2 cellular contexts compared by ENCODE assay signal in genomic region chr11:41612415-41612814, GRCh38.
TF ChIP-seq lines count a peak whose summit lies in the region.

No MANE protein-coding gene starts in this region.

TF ChIP-seq in liver, 16 proteins besides CTCF, POLR2A, EP300 and RAD21:
- no peak for TF ChIP-seq REST (IDR thresholded peaks at IDR 0.05)
- TF ChIP-seq RXRA (IDR thresholded peaks at IDR 0.05) = no peak
- no peak for TF ChIP-seq EGR1 (IDR thresholded peaks at IDR 0.05; ENCODE audit: low read depth in 2 of 2)
- TF ChIP-seq YY1 (IDR thresholded peaks at IDR 0.05) = no peak
- TF ChIP-seq ZBTB33 (IDR thresholded peaks at IDR 0.05) = no peak
- no peak for TF ChIP-seq HNF4G (IDR thresholded peaks at IDR 0.05)
- no peak for TF ChIP-seq HNF4A (conservative IDR thresholded peaks at IDR 0.05)
- TF ChIP-seq TAF1 (conservative IDR thresholded peaks at IDR 0.05) = no peak
- TF ChIP-seq GABPA (IDR thresholded peaks at IDR 0.05 in 1 of 2, conservative IDR thresholded peaks at IDR 0.05 in 1 of 2) = no peak
- no peak for TF ChIP-seq FOXA2 (IDR thresholded peaks at IDR 0.05)
- TF ChIP-seq JUND (IDR thresholded peaks at IDR 0.05) = no peak
- no peak for TF ChIP-seq SP1 (IDR thresholded peaks at IDR 0.05)
- no peak for TF ChIP-seq NR2F2 (IDR thresholded peaks at IDR 0.05)
- TF ChIP-seq MAX (IDR thresholded peaks at IDR 0.05) = no peak
- no peak for TF ChIP-seq ATF3 (IDR thresholded peaks at IDR 0.05)

TF ChIP-seq in HepG2, 621 proteins besides CTCF, POLR2A, EP300 and RAD21 (continued from another document):
- TF ChIP-seq HNF1A (IDR thresholded peaks at IDR 0.05; ENCODE audit: low read depth) (no peak), HNF1A (CRISPR knock-in tag; IDR thresholded peaks at IDR 0.05; ENCODE audit: borderline replicate concordance) (no peak), ZNF766 (CRISPR knock-in tag; IDR thresholded peaks at IDR 0.05; ENCODE audit: borderline replicate concordance) (no peak), RFXANK (CRISPR knock-in tag; IDR thresholded peaks at IDR 0.05) (no peak), ZSCAN22 (CRISPR knock-in tag; IDR thresholded peaks at IDR 0.05) (no peak), ZNF790 (CRISPR knock-in tag; IDR thresholded peaks at IDR 0.05; ENCODE audit: borderline replicate concordance) (no peak), AGO1 (IDR thresholded peaks at IDR 0.05; ENCODE audit: low read depth, low read length, poor library complexity, severe bottlenecking) (no peak), CHD2 (IDR thresholded peaks at IDR 0.05; ENCODE audit: low read depth, low read length) (no peak), RERE (CRISPR knock-in tag; IDR thresholded peaks at IDR 0.05; ENCODE audit: low read depth) (no peak), CERS6 (CRISPR knock-in tag; IDR thresholded peaks at IDR 0.05) (no peak), ZFP90 (CRISPR knock-in tag; IDR thresholded peaks at IDR 0.05; ENCODE audit: borderline replicate concordance) (no peak), ZFX (CRISPR knock-in tag; IDR thresholded peaks at IDR 0.05; ENCODE audit: low read depth) (no peak), ZNF136 (CRISPR knock-in tag; IDR thresholded peaks at IDR 0.05; ENCODE audit: low read depth) (no peak), ZNF841 (CRISPR knock-in tag; IDR thresholded peaks at IDR 0.05; ENCODE audit: borderline replicate concordance) (no peak), ZNF274 (CRISPR knock-in tag; IDR thresholded peaks at IDR 0.05) (no peak), TFAP4 (IDR thresholded peaks at IDR 0.05; ENCODE audit: borderline replicate concordance, low read depth) (no peak), JUND (CRISPR knock-in tag; IDR thresholded peaks at IDR 0.05) (no peak), CBX2 (IDR thresholded peaks at IDR 0.05; ENCODE audit: low read depth, low read length) (no peak), CBX2 (CRISPR knock-in tag; IDR thresholded peaks at IDR 0.05; ENCODE audit: low read depth) (no peak)
